8 cellular contexts compared by ENCODE assay signal in genomic region chr15:60520825-60521368, GRCh38. TPM values are rescaled to one million over a fixed set of nuclear protein-coding genes. Genes with fewer than 3 reads are reported as not detected.
DNase-seq lines count a peak whose midpoint lies in the region; ATAC-seq and TF ChIP-seq lines count a peak whose summit lies in the region.

No MANE protein-coding gene starts in this region.

- TF ChIP-seq POLR2A in breast epithelium (IDR thresholded peaks at IDR 0.05) = no peak

- no peak overlapping the region for H3K27ac ChIP-seq in WERI-Rb-1
- H3K27ac ChIP-seq in breast epithelium = no peak overlapping the region

- BruUV-seq in Caco-2 (replicated peaks; lab: Mats Ljungman, UMichigan) = no TSS peak

- no peaks in the 10 kb centered on the region for H3K4me1 ChIP-seq in Caco-2
- H3K4me1 ChIP-seq in breast epithelium = no peaks in the 10 kb centered on the region

- TF ChIP-seq CTCF in Caco-2 (IDR thresholded peaks at IDR 0.05; ENCODE audit: insufficient read depth in 1 of 2, low read depth in 1 of 2, low read length in 1 of 2, severe bottlenecking in 1 of 2, unreplicated experiment in 1 of 2) (peak; percentile 83 to 86), WERI-Rb-1 (IDR thresholded peaks at IDR 0.05; ENCODE audit: low read depth, low read length) (peak; percentile 65), breast epithelium (IDR thresholded peaks at IDR 0.05) (peak; percentile 67 to 76 (median 75)), kidney epithelial cell (IDR thresholded peaks at IDR 0.05; ENCODE audit: insufficient read depth, low read length, poor library complexity, severe bottlenecking) (peak; percentile 75)

- no peak overlapping the region for H3K4me3 Mint-ChIP-seq in Caco-2 (ENCODE audit: unreplicated experiment)

- no peaks in the 10 kb centered on the region for H3K27me3 Mint-ChIP-seq in Caco-2 (ENCODE audit: insufficient read depth, unreplicated experiment)

- H3K27ac Mint-ChIP-seq in Caco-2 (ENCODE audit: unreplicated experiment) = no peak overlapping the region

- H3K36me3 Mint-ChIP-seq in Caco-2 (ENCODE audit: insufficient read depth, unreplicated experiment) = peaks cover 8% of the 10 kb centered on the region

- no peaks in the 10 kb centered on the region for H3K36me3 ChIP-seq in Caco-2 (ENCODE audit: control insufficient read depth, insufficient read depth, low read length)
- no peaks in the 10 kb centered on the region for H3K36me3 ChIP-seq in H7 (replicated peaks; ENCODE audit: control insufficient read depth, insufficient read depth, low read length)
- H3K36me3 ChIP-seq in WERI-Rb-1 = no peaks in the 10 kb centered on the region; the same call in none of the 2 replicates
- no peaks in the 10 kb centered on the region for H3K36me3 ChIP-seq in breast epithelium
- no peaks in the 10 kb centered on the region for H3K36me3 ChIP-seq in kidney epithelial cell (ENCODE audit: control insufficient read depth, insufficient read depth, low read length)

- no peaks in the 10 kb centered on the region for H3K9me3 Mint-ChIP-seq in Caco-2 (ENCODE audit: unreplicated experiment)

- H3K4me3 ChIP-seq in Caco-2 (ENCODE audit: low read depth, low read length) (no peak overlapping the region), H7 (ENCODE audit: insufficient read depth, low read depth, low read length) (no peak overlapping the region), WERI-Rb-1 (ENCODE audit: low read depth, low read length) (no peak overlapping the region), breast epithelium (no peak overlapping the region), kidney epithelial cell (ENCODE audit: low read depth, low read length) (no peak overlapping the region)

- no peaks in the 10 kb centered on the region for H3K9me3 ChIP-seq in Caco-2
- no peaks in the 10 kb centered on the region for H3K9me3 ChIP-seq in WERI-Rb-1 (ENCODE audit: severe bottlenecking)
- no peaks in the 10 kb centered on the region for H3K9me3 ChIP-seq in breast epithelium

- CTCF ChIA-PET in Caco-2 (lab: Charles Lee) = interaction anchor here (0.5 to 1.7 kb wide), 12 partner anchors 9 to 186 kb away, joined by 3 to 14 read pairs (median 4); no protein-coding TSS in a partner anchor

- peaks cover 11% of the 10 kb centered on the region for H3K4me1 Mint-ChIP-seq in Caco-2 (ENCODE audit: low read depth, unreplicated experiment)

- ATAC-seq in GM19455 (IDR thresholded peaks at IDR 0.05; ENCODE audit: unreplicated experiment) = no peak

- H3K27me3 ChIP-seq in Caco-2 (replicated peaks; ENCODE audit: control insufficient read depth, insufficient read depth, low read length) (no peaks in the 10 kb centered on the region), H7 (ENCODE audit: control insufficient read depth, insufficient read depth, low read length) (no peaks in the 10 kb centered on the region), WERI-Rb-1 (ENCODE audit: insufficient read depth, low read depth, severe bottlenecking) (no peaks in the 10 kb centered on the region), breast epithelium (no peaks in the 10 kb centered on the region), kidney epithelial cell (ENCODE audit: control insufficient read depth, insufficient read depth, low read length) (no peaks in the 10 kb centered on the region)

- POLR2A ChIA-PET in Caco-2 (lab: Charles Lee) = no interaction called here

- intact Hi-C loops in Caco-2 (cut with micrococcal nuclease; ENCODE audit: unreplicated experiment) (loop anchor here (2.0 to 10.0 kb wide), 3 partner anchors 162 to 534 kb away; no protein-coding TSS in a partner anchor), breast epithelium (cut with DNase I; ENCODE audit: low total_unique reads) (no loop called here)

- DNase-seq in Caco-2 (peak; percentile 60 to 78), H7 (peak; percentile 40), NCI-H2081 (lab: John Stamatoyannopoulos, UW) (peak; percentile 63 to 71), WERI-Rb-1 (peak; percentile 73), breast epithelium (ENCODE audit: low spot score in 2 of 2) (peak; percentile 48 to 73), kidney epithelial cell (ENCODE audit: low read depth) (peak; percentile 18)
- DNase-seq in stimulated activated CD4-positive, alpha-beta T cell treated with anti-CD3 and anti-CD28 coated beads, Interleukin-4, amount 100 ng/mL, for 4 hours = peak; percentile 73

RNA-seq across cellular contexts. Expression of gene ICE2, which starts 42.0 kb away (rescaled TPM):
- 42.3 and 44.5 TPM in 2 replicates for total RNA-seq in Caco-2 (2022)
- 45.8 and 56.4 TPM in 2 replicates for total RNA-seq in H7 (2014; rRNA removed; shearing (Covaris generic))
- 10 to 100 TPM; 28.5 to 40.7 (median 36.1) TPM for total RNA-seq in breast epithelium
- total RNA-seq in kidney epithelial cell = 18.6 and 34.8 TPM in 2 replicates

Comparison
In these comparisons a context has a peak if more than half of its experiments do, and no peak if none do; other contexts are left out.
1. DNase-seq: peak in every context shown above with its lines; median percentile 73 in WERI-Rb-1; 73 in stimulated activated CD4-positive, alpha-beta T cell treated with anti-CD3 and anti-CD28 coated beads, Interleukin-4, amount 100 ng/mL, for 4 hours; 69 in Caco-2; 67 in NCI-H2081; 60 in breast epithelium; 40 in H7; 18 in kidney epithelial cell.